In the genomic region with DNA sequence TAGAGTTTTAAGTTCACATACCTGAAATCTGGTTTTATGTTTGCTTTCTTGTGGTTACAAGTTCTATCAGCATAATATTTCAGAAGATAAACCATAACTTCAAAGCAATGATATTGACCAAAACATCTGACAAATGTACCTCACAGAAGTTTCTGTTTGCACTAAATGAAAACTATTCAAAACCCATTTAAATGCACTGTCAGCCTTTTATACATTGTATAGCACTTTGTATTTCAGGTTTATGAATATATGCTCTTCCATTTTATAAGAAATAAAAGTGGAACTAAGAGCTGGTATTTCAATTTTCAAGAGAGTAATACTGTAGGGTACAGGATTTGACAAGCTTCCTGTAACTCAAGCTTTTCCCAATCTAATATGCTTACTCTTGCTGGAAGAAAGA, we compare ENCODE assay signal across 20 cellular contexts.
DNase-seq lines count a peak whose midpoint lies in the region; ATAC-seq, FAIRE-seq and TF ChIP-seq lines count a peak whose summit lies in the region.
"Had no signal": no experiment of that assay in that cellular context is flagged by ENCODE, and none has a peak within 500 bp of the region (broad histone marks: within the 10 kb centered on the region; RNA-seq: fewer than 3 reads in every experiment).

No MANE protein-coding gene starts in this region.

- H3K4me2 ChIP-seq in A549 (no peak overlapping the region), IMR-90 (ENCODE audit: low read depth, low read length) (no peak overlapping the region), K562 (ENCODE audit: insufficient read depth, low read length) (no peak overlapping the region), mesenchymal stem cell (ENCODE audit: low read length, poor library complexity, severe bottlenecking) (no peak overlapping the region)
- H3K4me2 ChIP-seq: BLaER1 treated with 17β-estradiol and CSF1 and Interleukin-3, amounts not matched to agents 10 nM and 100 nM had no signal

- H2BK5ac ChIP-seq in IMR-90 (ENCODE audit: low read depth, low read length, poor library complexity, severe bottlenecking): no peak overlapping the region
- H2BK5ac ChIP-seq in mesenchymal stem cell (ENCODE audit: low read depth, low read length, poor library complexity, severe bottlenecking): no peak overlapping the region

- TF ChIP-seq CTCF in A549 (IDR thresholded peaks at IDR 0.05): no peak
- no peak for TF ChIP-seq CTCF in IMR-90 (conservative IDR thresholded peaks at IDR 0.05; ENCODE audit: low read depth, low read length)
- no peak for TF ChIP-seq CTCF in K562 (IDR thresholded peaks at IDR 0.05 in 2 of 3, conservative IDR thresholded peaks at IDR 0.05 in 1 of 3; ENCODE audit: insufficient read depth in 2 of 3, low read depth in 1 of 3, low read length in 3 of 3)

- no peak overlapping the region for H2AK5ac ChIP-seq in IMR-90 (ENCODE audit: low read depth, low read length)
- H2AK5ac ChIP-seq in mesenchymal stem cell (ENCODE audit: low read length, severe bottlenecking): no peak overlapping the region

- H2AK9ac ChIP-seq in IMR-90 (replicated peaks; ENCODE audit: low read depth, low read length, poor library complexity): no peak overlapping the region

- dilution Hi-C loops in IMR-90 (cut with HindIII; ENCODE audit: low sequenced_read_pairs, unreplicated experiment): no loop called here

- TF ChIP-seq RAD21 in A549 (conservative IDR thresholded peaks at IDR 0.05 in 1 of 2, IDR thresholded peaks at IDR 0.05 in 1 of 2) (no peak), IMR-90 (IDR thresholded peaks at IDR 0.05; ENCODE audit: low read length) (no peak), K562 (CRISPR knock-in tag; conservative IDR thresholded peaks at IDR 0.05 in 1 of 2, IDR thresholded peaks at IDR 0.05 in 1 of 2) (no peak)

- no peaks in the 10 kb centered on the region for H3K27me3 ChIP-seq in IMR-90 (ENCODE audit: control insufficient read depth, insufficient read depth, low read length)
- H3K27me3 ChIP-seq in K562 (ENCODE audit: control insufficient read depth in 2 of 2, insufficient read depth in 2 of 2, low read length in 2 of 2): no peaks in the 10 kb centered on the region
- H3K27me3 ChIP-seq in mesenchymal stem cell (ENCODE audit: control insufficient read depth in 1 of 2, insufficient read depth in 1 of 2, low read length in 2 of 2): no peaks in the 10 kb centered on the region
- H3K27me3 ChIP-seq: BLaER1 treated with 17β-estradiol and CSF1 and Interleukin-3, amounts not matched to agents 10 nM and 100 nM had no signal

- no peak overlapping the region for H3K4ac ChIP-seq in IMR-90 (ENCODE audit: low read depth, low read length)
- no peak overlapping the region for H3K4ac ChIP-seq in mesenchymal stem cell (ENCODE audit: low read depth in 1 of 2, low read length in 2 of 2)

- H2BK20ac ChIP-seq in IMR-90 (ENCODE audit: low read depth, low read length): no peak overlapping the region

- H2BK120ac ChIP-seq in IMR-90 (ENCODE audit: low read depth, low read length) (no peak overlapping the region), mesenchymal stem cell (ENCODE audit: low read depth, low read length) (no peak overlapping the region)

- TF ChIP-seq EP300 in A549 (IDR thresholded peaks at IDR 0.05): no peak
- no peak for TF ChIP-seq EP300 in K562 (IDR thresholded peaks at IDR 0.05; ENCODE audit: low read length)

- H3K27ac ChIP-seq in A549 (no peak overlapping the region), IMR-90 (ENCODE audit: insufficient read depth, low read length) (no peak overlapping the region), K562 (ENCODE audit: extremely low read depth, low read depth, low read length) (no peak overlapping the region), mesenchymal stem cell (ENCODE audit: low read length, poor library complexity, severe bottlenecking) (no peak overlapping the region)
- H3K27ac ChIP-seq: BLaER1 treated with 17β-estradiol and CSF1 and Interleukin-3, amounts not matched to agents 10 nM and 100 nM; C4-2B had no signal

- H3K4me3 ChIP-seq in A549 (no peak overlapping the region), IMR-90 (ENCODE audit: insufficient read depth, low read depth, low read length) (no peak overlapping the region), K562 (no peak overlapping the region), mesenchymal stem cell (ENCODE audit: insufficient read depth in 1 of 2, low read depth in 1 of 2, low read length in 2 of 2) (no peak overlapping the region)
- H3K4me3 ChIP-seq: BLaER1 treated with 17β-estradiol and CSF1 and Interleukin-3, amounts not matched to agents 10 nM and 100 nM had no signal

- no peak overlapping the region for H3K18ac ChIP-seq in IMR-90 (ENCODE audit: low read depth, low read length)
- no peak overlapping the region for H3K18ac ChIP-seq in mesenchymal stem cell (ENCODE audit: low read depth in 1 of 2, low read length in 2 of 2)

- H3K4me1 ChIP-seq in A549: no peaks in the 10 kb centered on the region
- no peaks in the 10 kb centered on the region for H3K4me1 ChIP-seq in IMR-90 (ENCODE audit: control insufficient read depth, insufficient read depth, low read length)
- no peaks in the 10 kb centered on the region for H3K4me1 ChIP-seq in K562 (replicated peaks in 1 of 2; ENCODE audit: control insufficient read depth in 2 of 2, insufficient read depth in 2 of 2, low read length in 2 of 2)
- H3K4me1 ChIP-seq in mesenchymal stem cell (ENCODE audit: control insufficient read depth, insufficient read depth, low read depth, low read length): no peaks in the 10 kb centered on the region
- H3K4me1 ChIP-seq: BLaER1 treated with 17β-estradiol and CSF1 and Interleukin-3, amounts not matched to agents 10 nM and 100 nM; Caco-2 had no signal

- H4K5ac ChIP-seq in IMR-90 (ENCODE audit: low read depth, low read length): no peak overlapping the region

- H2BK12ac ChIP-seq in mesenchymal stem cell (ENCODE audit: low read length in 2 of 2): no peak overlapping the region

- H4K20me1 ChIP-seq in IMR-90 (ENCODE audit: insufficient read depth, low read length) (no peaks in the 10 kb centered on the region), K562 (replicated peaks; ENCODE audit: control insufficient read depth, insufficient read depth, low read length) (no peaks in the 10 kb centered on the region)
- H4K20me1 ChIP-seq: BLaER1 treated with 17β-estradiol and CSF1 and Interleukin-3, amounts not matched to agents 10 nM and 100 nM had no signal

- no TSS peak for BruUV-seq in IMR-90 (replicated peaks; lab: Mats Ljungman, UMichigan)
- no TSS peak for BruUV-seq in K562 (replicated peaks; lab: Mats Ljungman, UMichigan)

- no peak overlapping the region for H4K91ac ChIP-seq in IMR-90 (ENCODE audit: insufficient read depth, low read depth, low read length)
- H4K91ac ChIP-seq in mesenchymal stem cell (ENCODE audit: low read length): no peak overlapping the region

- CTCF ChIA-PET in A549 (lab: Yijun Ruan, JAX): no interaction called here
- CTCF ChIA-PET in IMR-90 (lab: Yijun Ruan, JAX): no interaction called here
- CTCF ChIA-PET in K562 (lab: Yijun Ruan, JAX; ENCODE audit: low intra/inter-chr PET ratio): no interaction called here

- no peak for TF ChIP-seq POLR2A in A549 (IDR thresholded peaks at IDR 0.05; ENCODE audit: low read length)
- no peak for TF ChIP-seq POLR2A in IMR-90 (IDR thresholded peaks at IDR 0.05; ENCODE audit: low read depth, low read length)
- no peak for TF ChIP-seq POLR2A in K562 (conservative IDR thresholded peaks at IDR 0.05)

- H3K9me1 ChIP-seq in IMR-90 (ENCODE audit: insufficient read depth, low read length): no peaks in the 10 kb centered on the region
- no peaks in the 10 kb centered on the region for H3K9me1 ChIP-seq in K562 (ENCODE audit: control insufficient read depth, insufficient read depth, low read length)

- H3K23ac ChIP-seq in IMR-90 (ENCODE audit: low read depth, low read length) (no peak overlapping the region), mesenchymal stem cell (ENCODE audit: low read length in 2 of 2) (no peak overlapping the region)

- in situ Hi-C loops in IMR-90 (cut with MboI; ENCODE audit: low sequenced_read_pairs): no loop called here
- in situ Hi-C loops in K562 (cut with MboI): no loop called here

- ATAC-seq in A549 (no peak), IMR-90 (ENCODE audit: low read depth) (no peak), K562 (no peak)
- ATAC-seq: CD8-positive, alpha-beta T cell had no signal

- H3K36me3 ChIP-seq in IMR-90 (ENCODE audit: control insufficient read depth, insufficient read depth, low read length) (no peaks in the 10 kb centered on the region), K562 (ENCODE audit: control insufficient read depth, insufficient read depth, low read length) (no peaks in the 10 kb centered on the region), mesenchymal stem cell (ENCODE audit: control insufficient read depth in 1 of 2, insufficient read depth in 2 of 2, low read depth in 1 of 2, low read length in 2 of 2) (no peaks in the 10 kb centered on the region)
- H3K36me3 ChIP-seq: BLaER1 treated with 17β-estradiol and CSF1 and Interleukin-3, amounts not matched to agents 10 nM and 100 nM had no signal

- intact Hi-C loops in IMR-90 (cut with micrococcal nuclease): no loop called here
- intact Hi-C loops in K562 (cut with micrococcal nuclease): no loop called here

- H3K9me3 ChIP-seq in A549: no peaks in the 10 kb centered on the region
- no peaks in the 10 kb centered on the region for H3K9me3 ChIP-seq in IMR-90 (ENCODE audit: control insufficient read depth, insufficient read depth, low read length)
- no peaks in the 10 kb centered on the region; the same call in 1 of the 2 replicates for H3K9me3 ChIP-seq in K562 (replicated peaks; ENCODE audit: control insufficient read depth, insufficient read depth, low read depth, low read length)
- H3K9me3 ChIP-seq in mesenchymal stem cell (ENCODE audit: control insufficient read depth, low read length): no peaks in the 10 kb centered on the region

- H3K79me1 ChIP-seq in IMR-90 (ENCODE audit: low read depth in 1 of 2, low read length in 2 of 2): no peaks in the 10 kb centered on the region
- H3K79me1 ChIP-seq in mesenchymal stem cell (replicated peaks; ENCODE audit: low read length, poor library complexity, severe bottlenecking): no peaks in the 10 kb centered on the region

- H3K9ac ChIP-seq in IMR-90 (ENCODE audit: low read depth, low read length): no peak overlapping the region
- no peak overlapping the region for H3K9ac ChIP-seq in K562 (ENCODE audit: insufficient read depth in 1 of 2, low read depth in 2 of 2, low read length in 2 of 2)
- H3K9ac ChIP-seq in mesenchymal stem cell (ENCODE audit: low read length): no peak overlapping the region
- H3K9ac ChIP-seq: BLaER1 treated with 17β-estradiol and CSF1 and Interleukin-3, amounts not matched to agents 10 nM and 100 nM had no signal

- FAIRE-seq in A549 (lab: Jason Lieb, UNC) (no peak), K562 (lab: Jason Lieb, UNC) (no peak)
- FAIRE-seq: A204.1, D721Med, G401.6, GM12891, GM19239 had no signal

- DNase-seq in A549 (ENCODE audit: low read depth in 1 of 2, low spot score in 1 of 2) (no peak), IMR-90 (no peak), K562 (ENCODE audit: extremely low read depth in 1 of 4, low spot score in 3 of 4) (no peak), mesenchymal stem cell (no peak)
- DNase-seq in activated CD4-positive, alpha-beta T cell treated with anti-CD3 and anti-CD28 coated beads for 48 hours: no peak
- DNase-seq: 8988T; AML-193; Caco-2; Calu3; CD4-positive, alpha-beta T cell; CD8-positive, alpha-beta T cell; DMS79 treated with DMSO at 0.1 percent for 48 hours; GF-D8 had no signal

- POLR2A ChIA-PET in A549 (lab: Yijun Ruan, JAX): no interaction called here
- POLR2A ChIA-PET in IMR-90 (lab: Charles Lee; ENCODE audit: unreplicated experiment): no interaction called here
- POLR2A ChIA-PET in K562 (lab: Yijun Ruan, JAX): interaction anchor here (0.6 kb wide), 1 partner anchor 1417 kb away, joined by 3 read pairs; no protein-coding TSS in a partner anchor

- no peak overlapping the region for H2BK15ac ChIP-seq in IMR-90 (ENCODE audit: low read depth, low read length)
- no peak overlapping the region for H2BK15ac ChIP-seq in mesenchymal stem cell (ENCODE audit: low read depth, poor library complexity, severe bottlenecking)

- H3K56ac ChIP-seq in IMR-90 (ENCODE audit: extremely low read depth, insufficient read depth, low read length): no peak overlapping the region

- no peak overlapping the region for H4K8ac ChIP-seq in IMR-90 (ENCODE audit: low read depth in 2 of 2, low read length in 2 of 2)
- no peak overlapping the region for H4K8ac ChIP-seq in mesenchymal stem cell (ENCODE audit: low read length)

- no peak overlapping the region for H2AFZ ChIP-seq in IMR-90 (replicated peaks; ENCODE audit: low read length, poor library complexity)
- H2AFZ ChIP-seq in K562 (ENCODE audit: low read depth, low read length): no peak overlapping the region
- no peak overlapping the region for H2AFZ ChIP-seq in mesenchymal stem cell (ENCODE audit: low read depth, low read length)

- H3K14ac ChIP-seq in IMR-90 (replicated peaks; ENCODE audit: low read depth, low read length) (no peak overlapping the region), mesenchymal stem cell (ENCODE audit: low read length in 2 of 2) (no peak overlapping the region)

- H3K79me2 ChIP-seq in K562 (ENCODE audit: control insufficient read depth, insufficient read depth, low read length): no peaks in the 10 kb centered on the region

Comparison
In these comparisons a context has a peak if more than half of its experiments do, and no peak if none do; other contexts are left out.
1. Of the 35 proteins assayed by ChIP-seq in both K562 and A549: peak only in K562: none; only in A549: none; in both: MAFK; in neither: 34.